8 cellular contexts compared by ENCODE assay signal in genomic region chr9:87950765-87951488, GRCh38. TPM values are rescaled to one million over a fixed set of nuclear protein-coding genes. Genes with fewer than 3 reads are reported as not detected.
DNase-seq lines count a peak whose midpoint lies in the region; ATAC-seq and TF ChIP-seq lines count a peak whose summit lies in the region.

No MANE protein-coding gene starts in this region.

- no peak for ATAC-seq in GM21717 (IDR thresholded peaks at IDR 0.05; ENCODE audit: unreplicated experiment)

- DNase-seq in AG08395 (ENCODE audit: low spot score) (peak; percentile 55), GM20000 (ENCODE audit: low spot score) (peak; percentile 56), OCI-LY7 (ENCODE audit: low spot score) (peak; percentile 50), fibroblast of peridontal ligament (ENCODE audit: extremely low read depth) (peak; percentile 27), type B pancreatic cell (ENCODE audit: extremely low spot score, unreplicated experiment) (no peak), GOT3 (lab: John Stamatoyannopoulos, UW) (no peak), anterior cingulate cortex (lab: John Stamatoyannopoulos, UW) (no peak)

- POLR2A ChIA-PET in OCI-LY7 (lab: Charles Lee), result no interaction called here

- H3K36me3 ChIP-seq in OCI-LY7 (ENCODE audit: insufficient read depth, low read length), result no peaks in the 10 kb centered on the region

- no peaks in the 10 kb centered on the region for H3K9me3 ChIP-seq in OCI-LY7 (ENCODE audit: low read length)

- no peak overlapping the region for H3K4me3 ChIP-seq in OCI-LY7 (ENCODE audit: low read depth, low read length, poor library complexity, severe bottlenecking)

- no peaks in the 10 kb centered on the region for H3K27me3 Mint-ChIP-seq in type B pancreatic cell

- no peaks in the 10 kb centered on the region for H4K20me1 ChIP-seq in OCI-LY7 (ENCODE audit: insufficient read depth, low read length)

- no TSS peak for BruUV-seq in OCI-LY7 (replicated peaks; lab: Mats Ljungman, UMichigan)

- no peak overlapping the region for H3K4me2 ChIP-seq in OCI-LY7 (ENCODE audit: low read length)

- no peak for TF ChIP-seq CTCF in GM20000 (IDR thresholded peaks at IDR 0.05; ENCODE audit: extremely low read depth, missing control alignments)
- TF ChIP-seq CTCF in OCI-LY7 (conservative IDR thresholded peaks at IDR 0.05; ENCODE audit: low read length), result peak; percentile 82
- peak; percentile 78 for TF ChIP-seq CTCF in type B pancreatic cell (conservative IDR thresholded peaks at IDR 0.05)

- no peaks in the 10 kb centered on the region for H3K36me3 Mint-ChIP-seq in type B pancreatic cell

- H2AFZ ChIP-seq in OCI-LY7 (ENCODE audit: low read length), result no peak overlapping the region

- H3K4me1 ChIP-seq in OCI-LY7 (ENCODE audit: insufficient read depth, low read length, poor library complexity, severe bottlenecking), result no peaks in the 10 kb centered on the region

- H3K4me1 Mint-ChIP-seq in type B pancreatic cell (ENCODE audit: unreplicated experiment), result no peaks in the 10 kb centered on the region

- H3K27ac Mint-ChIP-seq in type B pancreatic cell, result no peak overlapping the region

- H3K27ac ChIP-seq in OCI-LY7 (ENCODE audit: low read depth, low read length, poor library complexity, severe bottlenecking), result no peak overlapping the region

- no peak overlapping the region for H3K4me3 Mint-ChIP-seq in type B pancreatic cell

- intact Hi-C loops in OCI-LY7 (cut with micrococcal nuclease; ENCODE audit: unreplicated experiment), result loop anchor here (2.0 to 5.0 kb wide), 2 partner anchors 628 to 791 kb away; no protein-coding TSS in a partner anchor

- H3K9me2 ChIP-seq in OCI-LY7 (ENCODE audit: insufficient read depth, low read length), result no peaks in the 10 kb centered on the region

- no peaks in the 10 kb centered on the region for H3K79me2 ChIP-seq in OCI-LY7 (ENCODE audit: insufficient read depth, low read depth, low read length)

- CTCF ChIA-PET in OCI-LY7 (lab: Charles Lee; ENCODE audit: unreplicated experiment), result interaction anchor here (0.6 kb wide), 1 partner anchor 626 kb away, joined by 3 read pairs; no protein-coding TSS in a partner anchor

- peaks cover 5% of the 10 kb centered on the region for H3K9me3 Mint-ChIP-seq in type B pancreatic cell

RNA-seq across cellular contexts. Expression of gene CDK20, which starts 23.4 kb away (rescaled TPM):
- not detected in 2 replicates for total RNA-seq in OCI-LY7 (2014; rRNA removed; shearing (Covaris generic))
- total RNA-seq in OCI-LY7 (2022), result not detected in 2 replicates
- 16.4 and 16.9 TPM in 2 replicates for total RNA-seq in type B pancreatic cell (ENCODE audit: low replicate concordance)

RNA-seq across cellular contexts. Expression of gene SPATA31C1, which starts 33.2 kb away (rescaled TPM):
- not detected in 2 replicates for total RNA-seq in OCI-LY7 (2014; rRNA removed; shearing (Covaris generic))
- total RNA-seq in OCI-LY7 (2022), result not detected in 2 replicates
- total RNA-seq in type B pancreatic cell (ENCODE audit: low replicate concordance), result 0.07 TPM in 1 of 2 replicates, not detected in the other

Comparison
In these comparisons a context has a peak if more than half of its experiments do, and no peak if none do; other contexts are left out.
1. DNase-seq: peak in AG08395 (single experiment), GM20000 (single experiment), OCI-LY7 (single experiment) and fibroblast of peridontal ligament (single experiment); none in type B pancreatic cell (single experiment), GOT3 (single experiment) and anterior cingulate cortex (0 of 58).
2. RNA of gene CDK20, which starts 23.4 kb away (total RNA-seq): 16.4 to 16.9 TPM in type B pancreatic cell; not detected in OCI-LY7; every median in the first group is over 10 times any median in the second.